16 cellular contexts compared by ENCODE assay signal in genomic region chr10:89242340-89242680, GRCh38. TPM values are rescaled to one million over a fixed set of nuclear protein-coding genes. Genes with fewer than 3 reads are reported as not detected.
DNase-seq lines count a peak whose midpoint lies in the region; ATAC-seq, FAIRE-seq and TF ChIP-seq lines count a peak whose summit lies in the region.
"Had no signal": no experiment of that assay in that cellular context is flagged by ENCODE, and none has a peak within 500 bp of the region (broad histone marks: within the 10 kb centered on the region; RNA-seq: fewer than 3 reads in every experiment).

No MANE protein-coding gene starts in this region.

- no peak overlapping the region for H3K9ac ChIP-seq in SK-N-MC (ENCODE audit: insufficient read length)

- intact Hi-C loops in A673 (cut with micrococcal nuclease; ENCODE audit: unreplicated experiment), result no loop called here
- intact Hi-C loops in left lung (cut with DNase I), result no loop called here
- intact Hi-C loops in head of caudate nucleus (cut with DNase I), result no loop called here

- TF ChIP-seq CTCF in A673 (conservative IDR thresholded peaks at IDR 0.05; ENCODE audit: low read depth, low read length), result no peak
- TF ChIP-seq CTCF in left lung (IDR thresholded peaks at IDR 0.05), result no peak

- H3K4me3 ChIP-seq in A673 (ENCODE audit: low read depth, low read length, poor library complexity, severe bottlenecking) (no peak overlapping the region), SK-N-MC (no peak overlapping the region), left lung (no peak overlapping the region)
- H3K4me3 ChIP-seq: cardiac muscle cell, hepatocyte, vagina had no signal

- peaks cover 22% of the 10 kb centered on the region for H3K4me1 ChIP-seq in A673 (ENCODE audit: insufficient read depth, low read length, poor library complexity, severe bottlenecking)
- peaks cover 0 to 38% of the 10 kb centered on the region in 2 donors for H3K4me1 ChIP-seq in left lung

- ATAC-seq in left lung (peak; percentile 41), GM18909 (IDR thresholded peaks at IDR 0.05; ENCODE audit: poor library complexity, unreplicated experiment) (no peak)

- CTCF ChIA-PET in A673 (lab: Charles Lee), result no interaction called here

- H3K27ac ChIP-seq in A673 (ENCODE audit: low read depth, low read length, poor library complexity, severe bottlenecking) (no peak overlapping the region), SK-N-MC (no peak overlapping the region), left lung (peak overlapping the region in 1 of 2 donors; percentile 72)
- H3K27ac ChIP-seq: cardiac muscle cell, hepatocyte, vagina had no signal

- H3K9me3 ChIP-seq in A673 (ENCODE audit: low read depth, low read length, poor library complexity, severe bottlenecking) (no peaks in the 10 kb centered on the region), SK-N-MC (ENCODE audit: low read depth, low read length) (no peaks in the 10 kb centered on the region), left lung (no peaks in the 10 kb centered on the region)
- H3K9me3 ChIP-seq: vagina had no signal

- POLR2A ChIA-PET in A673 (lab: Charles Lee; ENCODE audit: low non-redundant PET), result no interaction called here

- BruUV-seq in A673 (replicated peaks; lab: Mats Ljungman, UMichigan), result no TSS peak

- TF ChIP-seq POLR2A in H54 (IDR thresholded peaks at IDR 0.05; ENCODE audit: low read depth, low read length), result no peak

- peak; percentile 33 for FAIRE-seq in H54 (lab: Jason Lieb, UNC)
- FAIRE-seq: endothelial cell of umbilical vein had no signal

- H3K27me3 ChIP-seq in A673 (replicated peaks; ENCODE audit: insufficient read depth, low read depth, low read length, poor library complexity), result no peaks in the 10 kb centered on the region
- no peaks in the 10 kb centered on the region for H3K27me3 ChIP-seq in left lung
- H3K27me3 ChIP-seq: hepatocyte, vagina had no signal

- H3K36me3 ChIP-seq in A673 (ENCODE audit: insufficient read depth, low read length, poor library complexity, severe bottlenecking), result no peaks in the 10 kb centered on the region
- H3K36me3 ChIP-seq in SK-N-MC (ENCODE audit: insufficient read depth, low read length), result no peaks in the 10 kb centered on the region
- H3K36me3 ChIP-seq in left lung, result peaks cover 0 to 11% of the 10 kb centered on the region in 2 donors
- H3K36me3 ChIP-seq: cardiac muscle cell, vagina had no signal

- DNase-seq in A673 (ENCODE audit: low spot score) (peak; percentile 82), H54 (ENCODE audit: insufficient read length, low spot score) (no peak), SK-N-MC (ENCODE audit: low read depth, low spot score) (peak; percentile 30), left lung (no peak), GF-D8 (lab: John Stamatoyannopoulos, UW) (no peak), head of caudate nucleus (no peak), NCI-H1092 (lab: John Stamatoyannopoulos, UW) (no peak)
- DNase-seq: activated CD8-positive, alpha-beta memory T cell treated with anti-CD3 and anti-CD28 coated beads for 24 hours; NCI-H1417 treated with DMSO at 0.1 percent for 48 hours; SIG-M5; stimulated activated CD4-positive, alpha-beta T cell treated with anti-CD3 and anti-CD28 coated beads, Interleukin-12 subunit alpha, Interleukin-12 subunit beta, amount 100 ng/mL, for 4 hours had no signal

RNA-seq across cellular contexts. Expression of gene LIPA, which starts 9.3 kb away (rescaled TPM):
- total RNA-seq in A673 (2021), result 38.0 and 40.3 TPM in 2 replicates
- total RNA-seq in left lung, result 100 to 1,000 TPM; 117 to 137 TPM

RNA-seq across cellular contexts. Expression of gene CH25H, which starts 35.2 kb away (rescaled TPM):
- total RNA-seq in A673 (2021) (0.42 and 0.56 TPM in 2 replicates), left lung (10 to 100 TPM in 1 of 2 donors, 1 to 10 TPM in 1; 9.8 to 14.7 TPM)
- total RNA-seq: cardiac muscle cell, endothelial cell of umbilical vein had no signal

RNA-seq across cellular contexts. Expression of gene IFIT2, which starts 59.5 kb away (rescaled TPM):
- total RNA-seq in A673 (2021) (1.7 and 1.9 TPM in 2 replicates), left lung (10 to 100 TPM; 18.7 to 26.1 TPM)
- total RNA-seq: cardiac muscle cell had no signal

Comparison
In these comparisons a context has a peak if more than half of its experiments do, and no peak if none do; other contexts are left out.
1. DNase-seq: peak in A673 (single experiment) and SK-N-MC (single experiment); none in H54 (single experiment), left lung (0 of 2), GF-D8 (single experiment), head of caudate nucleus (0 of 42) and NCI-H1092 (single experiment).